8 cellular contexts compared by ENCODE assay signal in the genomic region with DNA sequence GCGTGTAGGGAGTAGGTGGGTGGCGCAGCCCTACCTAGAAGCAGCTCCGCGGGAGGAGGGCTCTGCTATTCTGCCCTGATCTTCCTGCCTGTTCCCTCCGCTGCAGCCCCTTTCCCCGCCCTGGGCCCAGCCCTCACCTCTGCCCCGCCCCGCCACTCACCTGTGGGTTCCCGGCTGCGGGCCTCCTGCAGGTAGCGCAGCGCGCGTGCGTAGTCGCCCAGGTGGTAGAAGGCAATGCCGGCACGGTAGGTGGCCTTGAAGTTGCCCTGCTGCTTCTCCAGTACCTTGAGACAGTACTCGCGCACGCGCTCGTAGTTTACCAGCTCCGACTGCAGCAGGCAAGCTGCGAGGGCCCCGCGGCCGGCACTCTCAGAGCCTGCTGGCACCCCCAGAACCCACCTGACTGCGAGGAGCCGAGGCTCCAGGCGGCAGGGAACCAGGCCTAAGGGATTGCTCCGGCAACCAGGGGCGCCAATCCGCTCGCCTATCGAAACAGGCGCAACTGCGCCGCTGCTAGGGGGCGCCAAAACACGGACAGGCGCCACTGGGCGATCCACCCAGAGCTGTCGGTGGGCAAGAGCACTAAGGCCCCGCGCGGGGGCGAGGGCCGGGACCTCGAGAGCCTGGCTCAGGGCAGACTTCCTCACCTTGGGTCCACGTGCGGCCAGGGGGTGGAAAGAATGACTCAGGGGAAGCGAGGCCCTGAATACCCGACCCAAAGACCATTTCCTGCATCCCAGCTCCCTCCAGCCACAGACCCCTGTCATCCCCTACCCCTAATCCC. TPM values are rescaled to one million over a fixed set of nuclear protein-coding genes. Genes with fewer than 3 reads are reported as not detected.
DNase-seq lines count a peak whose midpoint lies in the region; ATAC-seq and TF ChIP-seq lines count a peak whose summit lies in the region.

No MANE protein-coding gene starts in this region.

- H3K9me3 ChIP-seq in body of pancreas (no peaks in the 10 kb centered on the region), mucosa of descending colon (no peaks in the 10 kb centered on the region)
- H3K9me3 ChIP-seq in CD8-positive, alpha-beta memory T cell (ENCODE audit: low read length), result no peaks in the 10 kb centered on the region

- H3K4me1 ChIP-seq in body of pancreas (peaks cover 16% of the 10 kb centered on the region), mucosa of descending colon (ENCODE audit: low read depth) (peaks cover 5% of the 10 kb centered on the region)
- no peaks in the 10 kb centered on the region for H3K4me1 ChIP-seq in CD8-positive, alpha-beta memory T cell (ENCODE audit: insufficient read depth, low read length)

- ATAC-seq in body of pancreas (peak; percentile 60), mucosa of descending colon (peak; percentile 72), GM21515 (IDR thresholded peaks at IDR 0.05; ENCODE audit: unreplicated experiment) (no peak), GM19023 (IDR thresholded peaks at IDR 0.05; ENCODE audit: unreplicated experiment) (no peak)

- H3K4me3 Mint-ChIP-seq in CD8-positive, alpha-beta memory T cell, result peak overlapping the region in 1 of 7 donors; percentile 27

- H3K27ac ChIP-seq in body of pancreas, result no peak overlapping the region
- no peak overlapping the region for H3K27ac ChIP-seq in CD8-positive, alpha-beta memory T cell (ENCODE audit: low read depth, low read length)

- POLR2A ChIA-PET in CD8-positive, alpha-beta memory T cell (lab: Charles Lee), result no interaction called here

- peaks cover 0 to 9% of the 10 kb centered on the region in 2 donors for H3K27me3 ChIP-seq in body of pancreas
- peaks cover 23% of the 10 kb centered on the region for H3K27me3 ChIP-seq in CD8-positive, alpha-beta memory T cell (ENCODE audit: insufficient read depth, low read length, poor library complexity, severe bottlenecking)

- no peak overlapping the region for H3K27ac Mint-ChIP-seq in CD8-positive, alpha-beta memory T cell

- peaks cover 35 to 44% of the 10 kb centered on the region in 2 donors for H3K27me3 Mint-ChIP-seq in CD8-positive, alpha-beta memory T cell

- peak in 1 of 3 donors; percentile 16 for TF ChIP-seq POLR2A in body of pancreas (IDR thresholded peaks at IDR 0.05)

- CTCF ChIA-PET in CD8-positive, alpha-beta memory T cell (lab: Charles Lee), result interaction anchor here (0.9 to 1.4 kb wide), 3 partner anchors 27 to 77 kb away, joined by 3 to 5 read pairs (median 3); no protein-coding TSS in a partner anchor

- H3K4me3 ChIP-seq in body of pancreas, result no peak overlapping the region
- H3K4me3 ChIP-seq in mucosa of descending colon, result no peak overlapping the region
- no peak overlapping the region for H3K4me3 ChIP-seq in CD8-positive, alpha-beta memory T cell (ENCODE audit: low read length)

- peak in 5 of 7 experiments; percentile 22 to 55 (median 48) for TF ChIP-seq CTCF in body of pancreas (IDR thresholded peaks at IDR 0.05)
- peak; percentile 9 for TF ChIP-seq CTCF in mucosa of descending colon (IDR thresholded peaks at IDR 0.05)

- peaks cover 0 to 6% (median 0%) of the 10 kb centered on the region in 5 donors for H3K9me3 Mint-ChIP-seq in CD8-positive, alpha-beta memory T cell

- intact Hi-C loops in body of pancreas (cut with DNase I) (no loop called here), mucosa of descending colon (cut with DNase I, micrococcal nuclease) (no loop called here)

- H3K36me3 ChIP-seq in body of pancreas (replicated peaks in 1 of 2; ENCODE audit: insufficient read depth in 1 of 2, low read depth in 2 of 2) (no peaks in the 10 kb centered on the region), mucosa of descending colon (ENCODE audit: low read depth) (no peaks in the 10 kb centered on the region)
- H3K36me3 ChIP-seq in CD8-positive, alpha-beta memory T cell (ENCODE audit: insufficient read depth, low read length), result no peaks in the 10 kb centered on the region

- H3K4me1 Mint-ChIP-seq in CD8-positive, alpha-beta memory T cell, result peaks cover 5 to 8% (median 7%) of the 10 kb centered on the region in 3 donors

- peaks cover 0 to 7% (median 7%) of the 10 kb centered on the region in 3 donors for H3K36me3 Mint-ChIP-seq in CD8-positive, alpha-beta memory T cell

- WGBS in body of pancreas, 2 donors, result 6 to 7% methylated on average over 12 to 54 of the region's 54 CpGs

- peak; percentile 96 for DNase-seq in DMS53 treated with DMSO at 0.1 percent for 48 hours (lab: John Stamatoyannopoulos, UW; ENCODE audit: unreplicated experiment)
- DNase-seq in NCI-H1436 treated with DMSO at 0.1 percent for 48 hours (lab: John Stamatoyannopoulos, UW), result peak; percentile 12
- peak; percentile 78 to 92 (median 86) for DNase-seq in body of pancreas
- peak; percentile 70 to 83 (median 72) for DNase-seq in mucosa of descending colon
- DNase-seq in 8988T, result no peak
- no peak for DNase-seq in CD8-positive, alpha-beta memory T cell

RNA-seq across cellular contexts. Expression of a gene that starts 1.0 kb away (rescaled TPM):
- not detected for total RNA-seq in body of pancreas
- 1 to 10 TPM in 1 of 3 donors, not detected in 2; 2.0 TPM for total RNA-seq in mucosa of descending colon
- not detected for total RNA-seq in CD8-positive, alpha-beta memory T cell
- not detected for polyA plus RNA-seq in CD8-positive, alpha-beta memory T cell

RNA-seq across cellular contexts. Expression of a gene that starts 9.3 kb away (rescaled TPM):
- total RNA-seq in body of pancreas, result not detected
- total RNA-seq in mucosa of descending colon, result under 1 TPM in 2 of 3 donors, not detected in 1; 0.34 to 0.63 TPM
- total RNA-seq in CD8-positive, alpha-beta memory T cell, result under 1 TPM in 1 of 2 experiments, not detected in 1; 0.11 TPM
- not detected for polyA plus RNA-seq in CD8-positive, alpha-beta memory T cell

RNA-seq across cellular contexts. Expression of a gene that starts 26.0 kb away (rescaled TPM):
- total RNA-seq in body of pancreas (10 to 100 TPM; 15.8 to 25.7 TPM), mucosa of descending colon (10 to 100 TPM; 11.0 to 23.3 (median 12.2) TPM)
- total RNA-seq in CD8-positive, alpha-beta memory T cell, result 10 to 100 TPM; 13.9 to 15.4 TPM
- polyA plus RNA-seq in CD8-positive, alpha-beta memory T cell, result 1.3 TPM

Comparison
In these comparisons a context has a peak if more than half of its experiments do, and no peak if none do; other contexts are left out.
1. DNase-seq: peak in DMS53 treated with DMSO at 0.1 percent for 48 hours (single experiment), NCI-H1436 treated with DMSO at 0.1 percent for 48 hours (single experiment), body of pancreas (4 of 4) and mucosa of descending colon (3 of 3); none in 8988T (single experiment) and CD8-positive, alpha-beta memory T cell (0 of 5).
2. ATAC-seq: peak in body of pancreas (single experiment) and mucosa of descending colon (single experiment); none in GM21515 (single experiment) and GM19023 (single experiment).